1 cellular context compared by ENCODE assay signal in genomic region chr20:45400346-45401031, GRCh38.
TF ChIP-seq lines count a peak whose summit lies in the region.

No MANE protein-coding gene starts in this region.

TF ChIP-seq in GM12878, 131 proteins besides CTCF, POLR2A, EP300 and RAD21:
- TF ChIP-seq BHLHE40 (IDR thresholded peaks at IDR 0.05; ENCODE audit: borderline replicate concordance in 1 of 2, low read depth in 2 of 2, low read length in 1 of 2): no peak
- TF ChIP-seq SRF (IDR thresholded peaks at IDR 0.05; ENCODE audit: low read depth in 2 of 2, low read length in 2 of 2): no peak
- TF ChIP-seq ZNF687 (IDR thresholded peaks at IDR 0.05): no peak
- 0 out of 2 replicates have a peak, but pooled peaks have one; percentile 37 for TF ChIP-seq CBX5 (IDR thresholded peaks at IDR 0.05; ENCODE audit: low read depth)
